In the genomic region with DNA sequence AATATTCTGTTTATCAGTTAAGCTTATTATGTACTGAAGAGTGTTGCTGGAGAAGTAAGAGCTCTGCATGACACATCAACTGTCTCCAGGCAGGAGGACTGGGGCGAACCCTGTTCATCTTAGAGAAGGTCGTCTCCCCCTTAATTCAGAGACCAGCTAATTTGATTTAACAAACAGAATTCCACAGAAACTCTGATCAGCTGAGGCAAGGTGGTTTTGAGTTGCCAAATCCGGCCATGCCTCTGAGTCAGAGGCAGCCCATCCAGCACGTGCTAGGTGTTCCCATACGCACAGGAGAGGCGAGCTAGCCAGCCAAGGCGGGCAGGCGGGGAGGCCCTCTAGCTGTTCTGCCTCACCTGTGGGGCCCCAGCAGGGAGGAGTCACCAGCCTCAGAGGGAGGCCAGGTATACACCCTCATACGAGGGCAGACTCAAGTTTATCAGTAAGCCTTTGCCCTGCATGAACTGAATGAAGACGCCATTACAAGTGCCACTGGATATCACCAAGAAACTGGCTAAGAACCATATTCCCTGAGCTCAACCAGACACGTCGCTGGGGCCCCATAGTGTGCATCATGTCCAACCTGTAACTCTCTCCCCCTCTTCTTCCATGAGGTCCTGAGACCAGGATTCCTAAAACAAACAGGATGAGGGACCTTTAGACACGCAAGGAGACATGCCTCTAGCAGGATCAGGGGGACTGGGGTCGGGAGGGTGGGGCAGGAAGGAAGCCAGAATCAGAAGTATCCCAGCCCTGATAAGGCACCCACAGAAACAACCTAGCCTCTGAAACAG, we compare ENCODE assay signal across 1 cellular context.
TF ChIP-seq lines count a peak whose summit lies in the region.

No MANE protein-coding gene starts in this region.

TF ChIP-seq in HepG2, 621 proteins besides CTCF, POLR2A, EP300 and RAD21 (continues in another document):
- TF ChIP-seq HOXA5 (CRISPR knock-in tag; IDR thresholded peaks at IDR 0.05), result no peak
- TF ChIP-seq POLR2AphosphoS2 (IDR thresholded peaks at IDR 0.05; ENCODE audit: low read depth, low read length), result peak; percentile 52; the same call in 1 of the 2 replicates
- no peak for TF ChIP-seq NAIF1 (CRISPR knock-in tag; IDR thresholded peaks at IDR 0.05; ENCODE audit: borderline replicate concordance)
- no peak for TF ChIP-seq RBFOX2 (IDR thresholded peaks at IDR 0.05; ENCODE audit: low read depth, low read length)
- TF ChIP-seq ZMYM4 (CRISPR knock-in tag; IDR thresholded peaks at IDR 0.05), result no peak
- peak; percentile 21; the same call in 1 of the 2 replicates for TF ChIP-seq RBAK (CRISPR knock-in tag; IDR thresholded peaks at IDR 0.05)
- TF ChIP-seq ZNF337 (CRISPR knock-in tag; IDR thresholded peaks at IDR 0.05; ENCODE audit: borderline replicate concordance, low read depth), result no peak
- TF ChIP-seq ZFY (CRISPR knock-in tag; IDR thresholded peaks at IDR 0.05), result 0 out of 2 replicates have a peak, but pooled peaks have one; percentile 15
- no peak for TF ChIP-seq ZNF138 (CRISPR knock-in tag; IDR thresholded peaks at IDR 0.05; ENCODE audit: low read depth)
- no peak for TF ChIP-seq ZNF75D (CRISPR knock-in tag; IDR thresholded peaks at IDR 0.05; ENCODE audit: borderline replicate concordance)
- TF ChIP-seq FOSL2 (CRISPR knock-in tag; IDR thresholded peaks at IDR 0.05), result 0 out of 2 replicates have a peak, but pooled peaks have one; percentile 18
- TF ChIP-seq ZNF737 (CRISPR knock-in tag; IDR thresholded peaks at IDR 0.05; ENCODE audit: borderline replicate concordance), result no peak
- no peak for TF ChIP-seq ZNF552 (CRISPR knock-in tag; IDR thresholded peaks at IDR 0.05; ENCODE audit: borderline replicate concordance)
- TF ChIP-seq ZNF546 (CRISPR knock-in tag; conservative IDR thresholded peaks at IDR 0.05), result no peak
- TF ChIP-seq, protein P1, sequence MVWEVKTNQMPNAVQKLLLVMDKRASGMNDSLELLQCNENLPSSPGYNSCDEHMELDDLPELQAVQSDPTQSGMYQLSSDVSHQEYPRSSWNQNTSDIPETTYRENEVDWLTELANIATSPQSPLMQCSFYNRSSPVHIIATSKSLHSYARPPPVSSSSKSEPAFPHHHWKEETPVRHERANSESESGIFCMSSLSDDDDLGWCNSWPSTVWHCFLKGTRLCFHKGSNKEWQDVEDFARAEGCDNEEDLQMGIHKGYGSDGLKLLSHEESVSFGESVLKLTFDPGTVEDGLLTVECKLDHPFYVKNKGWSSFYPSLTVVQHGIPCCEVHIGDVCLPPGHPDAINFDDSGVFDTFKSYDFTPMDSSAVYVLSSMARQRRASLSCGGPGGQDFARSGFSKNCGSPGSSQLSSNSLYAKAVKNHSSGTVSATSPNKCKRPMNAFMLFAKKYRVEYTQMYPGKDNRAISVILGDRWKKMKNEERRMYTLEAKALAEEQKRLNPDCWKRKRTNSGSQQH (CRISPR knock-in tag; IDR thresholded peaks at IDR 0.05; ENCODE audit: low read depth), result no peak
- TF ChIP-seq ADNP (CRISPR knock-in tag; IDR thresholded peaks at IDR 0.05), result no peak
- no peak for TF ChIP-seq SMARCE1 (IDR thresholded peaks at IDR 0.05; ENCODE audit: borderline replicate concordance)
- TF ChIP-seq, protein P2, sequence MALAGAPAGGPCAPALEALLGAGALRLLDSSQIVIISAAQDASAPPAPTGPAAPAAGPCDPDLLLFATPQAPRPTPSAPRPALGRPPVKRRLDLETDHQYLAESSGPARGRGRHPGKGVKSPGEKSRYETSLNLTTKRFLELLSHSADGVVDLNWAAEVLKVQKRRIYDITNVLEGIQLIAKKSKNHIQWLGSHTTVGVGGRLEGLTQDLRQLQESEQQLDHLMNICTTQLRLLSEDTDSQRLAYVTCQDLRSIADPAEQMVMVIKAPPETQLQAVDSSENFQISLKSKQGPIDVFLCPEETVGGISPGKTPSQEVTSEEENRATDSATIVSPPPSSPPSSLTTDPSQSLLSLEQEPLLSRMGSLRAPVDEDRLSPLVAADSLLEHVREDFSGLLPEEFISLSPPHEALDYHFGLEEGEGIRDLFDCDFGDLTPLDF (CRISPR knock-in tag; IDR thresholded peaks at IDR 0.05), result no peak
- no peak for TF ChIP-seq MEIS2 (CRISPR knock-in tag; IDR thresholded peaks at IDR 0.05)
- TF ChIP-seq NR2F2 (IDR thresholded peaks at IDR 0.05; ENCODE audit: borderline replicate concordance, low read depth), result no peak
- TF ChIP-seq ZBTB7A (CRISPR knock-in tag; IDR thresholded peaks at IDR 0.05), result no peak
- TF ChIP-seq, protein P3, sequence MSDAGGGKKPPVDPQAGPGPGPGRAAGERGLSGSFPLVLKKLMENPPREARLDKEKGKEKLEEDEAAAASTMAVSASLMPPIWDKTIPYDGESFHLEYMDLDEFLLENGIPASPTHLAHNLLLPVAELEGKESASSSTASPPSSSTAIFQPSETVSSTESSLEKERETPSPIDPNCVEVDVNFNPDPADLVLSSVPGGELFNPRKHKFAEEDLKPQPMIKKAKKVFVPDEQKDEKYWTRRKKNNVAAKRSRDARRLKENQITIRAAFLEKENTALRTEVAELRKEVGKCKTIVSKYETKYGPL (CRISPR knock-in tag; IDR thresholded peaks at IDR 0.05), result no peak
- TF ChIP-seq, protein P4, sequence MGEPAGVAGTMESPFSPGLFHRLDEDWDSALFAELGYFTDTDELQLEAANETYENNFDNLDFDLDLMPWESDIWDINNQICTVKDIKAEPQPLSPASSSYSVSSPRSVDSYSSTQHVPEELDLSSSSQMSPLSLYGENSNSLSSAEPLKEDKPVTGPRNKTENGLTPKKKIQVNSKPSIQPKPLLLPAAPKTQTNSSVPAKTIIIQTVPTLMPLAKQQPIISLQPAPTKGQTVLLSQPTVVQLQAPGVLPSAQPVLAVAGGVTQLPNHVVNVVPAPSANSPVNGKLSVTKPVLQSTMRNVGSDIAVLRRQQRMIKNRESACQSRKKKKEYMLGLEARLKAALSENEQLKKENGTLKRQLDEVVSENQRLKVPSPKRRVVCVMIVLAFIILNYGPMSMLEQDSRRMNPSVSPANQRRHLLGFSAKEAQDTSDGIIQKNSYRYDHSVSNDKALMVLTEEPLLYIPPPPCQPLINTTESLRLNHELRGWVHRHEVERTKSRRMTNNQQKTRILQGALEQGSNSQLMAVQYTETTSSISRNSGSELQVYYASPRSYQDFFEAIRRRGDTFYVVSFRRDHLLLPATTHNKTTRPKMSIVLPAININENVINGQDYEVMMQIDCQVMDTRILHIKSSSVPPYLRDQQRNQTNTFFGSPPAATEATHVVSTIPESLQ (CRISPR knock-in tag; conservative IDR thresholded peaks at IDR 0.05), result no peak
- TF ChIP-seq, protein P5, sequence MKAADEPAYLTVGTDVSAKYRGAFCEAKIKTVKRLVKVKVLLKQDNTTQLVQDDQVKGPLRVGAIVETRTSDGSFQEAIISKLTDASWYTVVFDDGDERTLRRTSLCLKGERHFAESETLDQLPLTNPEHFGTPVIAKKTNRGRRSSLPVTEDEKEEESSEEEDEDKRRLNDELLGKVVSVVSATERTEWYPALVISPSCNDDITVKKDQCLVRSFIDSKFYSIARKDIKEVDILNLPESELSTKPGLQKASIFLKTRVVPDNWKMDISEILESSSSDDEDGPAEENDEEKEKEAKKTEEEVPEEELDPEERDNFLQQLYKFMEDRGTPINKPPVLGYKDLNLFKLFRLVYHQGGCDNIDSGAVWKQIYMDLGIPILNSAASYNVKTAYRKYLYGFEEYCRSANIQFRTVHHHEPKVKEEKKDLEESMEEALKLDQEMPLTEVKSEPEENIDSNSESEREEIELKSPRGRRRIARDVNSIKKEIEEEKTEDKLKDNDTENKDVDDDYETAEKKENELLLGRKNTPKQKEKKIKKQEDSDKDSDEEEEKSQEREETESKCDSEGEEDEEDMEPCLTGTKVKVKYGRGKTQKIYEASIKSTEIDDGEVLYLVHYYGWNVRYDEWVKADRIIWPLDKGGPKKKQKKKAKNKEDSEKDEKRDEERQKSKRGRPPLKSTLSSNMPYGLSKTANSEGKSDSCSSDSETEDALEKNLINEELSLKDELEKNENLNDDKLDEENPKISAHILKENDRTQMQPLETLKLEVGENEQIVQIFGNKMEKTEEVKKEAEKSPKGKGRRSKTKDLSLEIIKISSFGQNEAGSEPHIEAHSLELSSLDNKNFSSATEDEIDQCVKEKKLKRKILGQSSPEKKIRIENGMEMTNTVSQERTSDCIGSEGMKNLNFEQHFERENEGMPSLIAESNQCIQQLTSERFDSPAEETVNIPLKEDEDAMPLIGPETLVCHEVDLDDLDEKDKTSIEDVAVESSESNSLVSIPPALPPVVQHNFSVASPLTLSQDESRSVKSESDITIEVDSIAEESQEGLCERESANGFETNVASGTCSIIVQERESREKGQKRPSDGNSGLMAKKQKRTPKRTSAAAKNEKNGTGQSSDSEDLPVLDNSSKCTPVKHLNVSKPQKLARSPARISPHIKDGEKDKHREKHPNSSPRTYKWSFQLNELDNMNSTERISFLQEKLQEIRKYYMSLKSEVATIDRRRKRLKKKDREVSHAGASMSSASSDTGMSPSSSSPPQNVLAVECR (CRISPR knock-in tag; IDR thresholded peaks at IDR 0.05; ENCODE audit: borderline replicate concordance), result no peak
- no peak for TF ChIP-seq TCF12 (IDR thresholded peaks at IDR 0.05)
- no peak for TF ChIP-seq TCF12 (CRISPR knock-in tag; IDR thresholded peaks at IDR 0.05)
- TF ChIP-seq HDAC2 (CRISPR knock-in tag; IDR thresholded peaks at IDR 0.05), result no peak
- no peak for TF ChIP-seq ERF (CRISPR knock-in tag; IDR thresholded peaks at IDR 0.05)
- TF ChIP-seq ZNF18 (CRISPR knock-in tag; IDR thresholded peaks at IDR 0.05; ENCODE audit: insufficient replicate concordance), result no peak
- TF ChIP-seq ZNF615 (CRISPR knock-in tag; IDR thresholded peaks at IDR 0.05; ENCODE audit: borderline replicate concordance), result no peak
- no peak for TF ChIP-seq RXRA (CRISPR knock-in tag; IDR thresholded peaks at IDR 0.05)
- no peak for TF ChIP-seq ZNF383 (CRISPR knock-in tag; IDR thresholded peaks at IDR 0.05; ENCODE audit: borderline replicate concordance)
- 0 out of 2 replicates have a peak, but pooled peaks have one; percentile 56 for TF ChIP-seq ZNF263 (CRISPR knock-in tag; IDR thresholded peaks at IDR 0.05)
- no peak for TF ChIP-seq ZNF660 (CRISPR knock-in tag; IDR thresholded peaks at IDR 0.05; ENCODE audit: borderline replicate concordance, low read depth)
- no peak for TF ChIP-seq ZNF782 (CRISPR knock-in tag; IDR thresholded peaks at IDR 0.05; ENCODE audit: borderline replicate concordance)
- TF ChIP-seq ZNF280D (CRISPR knock-in tag; IDR thresholded peaks at IDR 0.05), result no peak
- no peak for TF ChIP-seq FOXA3 (CRISPR knock-in tag; IDR thresholded peaks at IDR 0.05)
- peak; percentile 40; the same call in 1 of the 2 replicates for TF ChIP-seq ZBTB38 (CRISPR knock-in tag; IDR thresholded peaks at IDR 0.05)
- no peak for TF ChIP-seq SMAD3 (CRISPR knock-in tag; IDR thresholded peaks at IDR 0.05)
- TF ChIP-seq POLR2G (IDR thresholded peaks at IDR 0.05; ENCODE audit: low read depth, low read length), result no peak
- no peak for TF ChIP-seq CREM (IDR thresholded peaks at IDR 0.05)
- no peak for TF ChIP-seq CREM (CRISPR knock-in tag; IDR thresholded peaks at IDR 0.05)
- no peak for TF ChIP-seq TBL1XR1 (IDR thresholded peaks at IDR 0.05; ENCODE audit: borderline replicate concordance, low read length, partially characterized antibody)
- TF ChIP-seq ZNF704 (CRISPR knock-in tag; IDR thresholded peaks at IDR 0.05; ENCODE audit: borderline replicate concordance), result no peak
